26 cellular contexts compared by ENCODE assay signal in the genomic region with DNA sequence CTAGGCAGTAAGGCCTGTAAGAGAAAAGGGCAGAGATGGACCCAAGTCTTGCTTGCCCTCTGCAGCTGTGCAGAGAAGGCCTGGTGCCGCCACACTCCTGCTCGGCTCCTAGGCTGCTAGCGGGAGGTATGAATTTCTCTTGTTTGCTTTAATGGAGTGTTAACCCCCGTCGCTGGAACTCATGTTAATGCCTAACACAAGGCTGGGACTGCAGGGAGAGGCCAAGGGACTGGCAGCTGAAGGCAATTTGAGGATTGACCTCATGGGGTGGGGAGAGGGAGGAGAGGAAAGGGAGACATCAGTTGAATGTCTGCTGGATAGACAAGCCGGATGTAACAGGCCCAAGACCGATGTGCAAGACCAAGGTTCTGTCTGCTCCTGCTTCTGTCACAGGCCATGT. TPM values are rescaled to one million over a fixed set of nuclear protein-coding genes. Genes with fewer than 3 reads are reported as not detected.
DNase-seq lines count a peak whose midpoint lies in the region; ATAC-seq, FAIRE-seq and TF ChIP-seq lines count a peak whose summit lies in the region.
"Had no signal": no experiment of that assay in that cellular context is flagged by ENCODE, and none has a peak within 500 bp of the region (broad histone marks: within the 10 kb centered on the region; RNA-seq: fewer than 3 reads in every experiment).

No MANE protein-coding gene starts in this region.

- no peak overlapping the region for H3K4me3 ChIP-seq in Panc1 (ENCODE audit: low read depth in 2 of 2, low read length in 2 of 2)
- H3K4me3 ChIP-seq in skeletal muscle satellite cell (ENCODE audit: low read length), result no peak overlapping the region
- H3K4me3 ChIP-seq: testis, vagina had no signal

- ATAC-seq in Panc1, result no peak
- ATAC-seq: stimulated activated naive B cell treated with anti-CD40 and anti-IgM and Interleukin-4, amounts not matched to agents 10 μg/mL and 1 μg/mL and 100 μg/mL, for 72 hours had no signal

- H3K4me2 ChIP-seq in skeletal muscle satellite cell (ENCODE audit: low read length), result no peak overlapping the region
- H3K4me2 ChIP-seq: KMS-11 had no signal

- H3K9ac ChIP-seq in skeletal muscle satellite cell (ENCODE audit: low read depth, low read length), result peak overlapping the region; percentile 2
- H3K9ac ChIP-seq: KMS-11 had no signal

- no peaks in the 10 kb centered on the region for H3K36me3 ChIP-seq in Panc1 (ENCODE audit: control insufficient read depth, insufficient read depth, low read length)
- H3K36me3 ChIP-seq in skeletal muscle satellite cell (ENCODE audit: insufficient read depth, low read length), result no peaks in the 10 kb centered on the region
- H3K36me3 ChIP-seq: vagina had no signal

- DNase-seq in HTR-8/SVneo (ENCODE audit: insufficient read length, low spot score) (no peak), Panc1 (ENCODE audit: low read depth, low spot score) (no peak), left kidney (ENCODE audit: low read depth, low spot score) (peak; percentile 70), HT-29 (ENCODE audit: low spot score) (no peak), GM03348 (ENCODE audit: low spot score) (no peak), hippocampal formation (lab: John Stamatoyannopoulos, UW) (no peak)
- DNase-seq: activated B cell treated with CpG ODN at 0.5 μM for 24 hours; aorta; caudate nucleus; CD4-positive, alpha-beta T cell; DMS 273 treated with DMSO at 0.1 percent for 48 hours; kidney glomerular epithelial cell; NCI-H187; NCI-H226; NCI-H82; occipital lobe; OCI-M1; Right ventricle myocardium superior; stimulated activated CD4-positive, alpha-beta T cell treated with anti-CD3 and anti-CD28 coated beads, Interleukin-12 subunit alpha, Interleukin-12 subunit beta, amount 100 ng/mL, for 4 hours; stimulated activated CD4-positive, alpha-beta T cell treated with anti-CD3 and anti-CD28 coated beads, Interleukin-4, amount 100 ng/mL, for 24 hours; stimulated activated naive B cell treated with anti-CD40 and anti-IgM and Interleukin-4, amounts not matched to agents 10 μg/mL and 1 μg/mL and 100 μg/mL, for 72 hours; T-helper 9 cell; testis had no signal

- intact Hi-C loops in Panc1 (cut with micrococcal nuclease; ENCODE audit: unreplicated experiment), result no loop called here

- BruUV-seq in Panc1 (replicated peaks; lab: Mats Ljungman, UMichigan), result no TSS peak

- peak; percentile 26 for FAIRE-seq in HTR-8/SVneo (lab: Jason Lieb, UNC)

- CTCF ChIA-PET in Panc1 (lab: Charles Lee), result no interaction called here

- TF ChIP-seq CTCF in Panc1 (IDR thresholded peaks at IDR 0.05), result no peak

- H3K4me1 ChIP-seq in Panc1 (ENCODE audit: control insufficient read depth, insufficient read depth, low read length) (peaks cover 13% of the 10 kb centered on the region), skeletal muscle satellite cell (ENCODE audit: control insufficient read depth, insufficient read depth, low read length) (peaks cover 36% of the 10 kb centered on the region)
- H3K4me1 ChIP-seq: testis, vagina had no signal

- in situ Hi-C loops in Panc1 (cut with HindIII; ENCODE audit: low pct_unique_long_range_greater_than_20kb, low sequenced_read_pairs), result no loop called here

- no peaks in the 10 kb centered on the region for H3K27me3 ChIP-seq in Panc1 (ENCODE audit: control insufficient read depth, insufficient read depth, low read length)
- no peaks in the 10 kb centered on the region for H3K27me3 ChIP-seq in skeletal muscle satellite cell (ENCODE audit: control insufficient read depth, insufficient read depth, low read length)
- H3K27me3 ChIP-seq: testis, vagina had no signal

- H3K9me3 ChIP-seq in Panc1 (ENCODE audit: control insufficient read depth, insufficient read depth, low read depth, low read length) (no peaks in the 10 kb centered on the region), skeletal muscle satellite cell (replicated peaks; ENCODE audit: low read length) (no peaks in the 10 kb centered on the region)
- H3K9me3 ChIP-seq: testis, vagina had no signal

- POLR2A ChIA-PET in Panc1 (lab: Charles Lee), result no interaction called here

- peak overlapping the region; percentile 44; the same call in 1 of the 2 replicates for H3K27ac ChIP-seq in Panc1 (ENCODE audit: low read length)
- H3K27ac ChIP-seq: KMS-11, testis, vagina had no signal

RNA-seq across cellular contexts. Expression of a gene that starts 46.9 kb away (rescaled TPM):
- 35.6 TPM for total RNA-seq in Panc1 (2021; ENCODE audit: unreplicated experiment)
- 30.7 TPM for polyA plus RNA-seq in Panc1 (2012; ENCODE audit: insufficient read length)
- 32.4 and 33.0 TPM in 2 replicates for total RNA-seq in skeletal muscle satellite cell (2012; rRNA removed)
- total RNA-seq in HT-29 (2014; rRNA removed; shearing (Covaris generic)), result 0.08 TPM in 1 of 2 replicates, not detected in the other
- total RNA-seq: activated B cell treated with CpG ODN at 0.5 μM for 24 hours had no signal

Comparison
In these comparisons a context has a peak if more than half of its experiments do, and no peak if none do; other contexts are left out.
1. RNA of a gene that starts 46.9 kb away (total RNA-seq): 35.6 TPM in Panc1 (single experiment); 0.08 TPM in HT-29; every median in the first group is over 10 times any median in the second.